21 cellular contexts compared by ENCODE assay signal in genomic region chr2:41913311-41913710, GRCh38.
DNase-seq lines count a peak whose midpoint lies in the region; ATAC-seq, FAIRE-seq and TF ChIP-seq lines count a peak whose summit lies in the region.
"Had no signal": no experiment of that assay in that cellular context is flagged by ENCODE, and none has a peak within 500 bp of the region (broad histone marks: within the 10 kb centered on the region; RNA-seq: fewer than 3 reads in every experiment).

No MANE protein-coding gene starts in this region.

- POLR2A ChIA-PET in HepG2 (lab: Yijun Ruan, JAX) (no interaction called here), A673 (lab: Charles Lee; ENCODE audit: low non-redundant PET) (no interaction called here), WTC11 (lab: Charles Lee) (no interaction called here)

- in situ Hi-C loops in HepG2 (cut with HindIII; ENCODE audit: extremely low pct_ligation_motif_present, low pct_unique_long_range_greater_than_20kb): no loop called here

- no peak overlapping the region for H2AFZ ChIP-seq in HepG2 (ENCODE audit: low read length)
- H2AFZ ChIP-seq: PC-9 had no signal

- H3K27me3 ChIP-seq in HepG2 (ENCODE audit: control insufficient read depth in 1 of 2, insufficient read depth in 2 of 2, low read length in 2 of 2) (no peaks in the 10 kb centered on the region), right lobe of liver (no peaks in the 10 kb centered on the region), left ventricle myocardium inferior (ENCODE audit: low read depth) (no peaks in the 10 kb centered on the region), rectal smooth muscle tissue (ENCODE audit: control insufficient read depth, insufficient read depth, low read length) (no peaks in the 10 kb centered on the region), A673 (replicated peaks; ENCODE audit: insufficient read depth, low read depth, low read length, poor library complexity) (no peaks in the 10 kb centered on the region), lower lobe of right lung (ENCODE audit: low read depth) (no peaks in the 10 kb centered on the region)

- TF ChIP-seq POLR2A in HepG2 (IDR thresholded peaks at IDR 0.05; ENCODE audit: insufficient read depth in 1 of 2, low read depth in 2 of 2, low read length in 2 of 2): no peak
- TF ChIP-seq POLR2A in right lobe of liver (IDR thresholded peaks at IDR 0.05): no peak

- no peaks in the 10 kb centered on the region for H3K4me1 ChIP-seq in HepG2 (ENCODE audit: insufficient read depth, low read length)
- H3K4me1 ChIP-seq in right lobe of liver: peaks cover 0 to 52% (median 11%) of the 10 kb centered on the region in 4 donors
- H3K4me1 ChIP-seq in left ventricle myocardium inferior: peaks cover 15% of the 10 kb centered on the region
- H3K4me1 ChIP-seq in rectal smooth muscle tissue (ENCODE audit: control insufficient read depth, insufficient read depth, low read length): peaks cover 13% of the 10 kb centered on the region
- no peaks in the 10 kb centered on the region for H3K4me1 ChIP-seq in A673 (ENCODE audit: insufficient read depth, low read length, poor library complexity, severe bottlenecking)
- H3K4me1 ChIP-seq in lower lobe of right lung: no peaks in the 10 kb centered on the region

- FAIRE-seq in HepG2 (lab: Jason Lieb, UNC): no peak

- H3K36me3 ChIP-seq in HepG2 (replicated peaks in 1 of 2; ENCODE audit: control insufficient read depth in 1 of 2, insufficient read depth in 2 of 2, low read length in 2 of 2) (no peaks in the 10 kb centered on the region), right lobe of liver (no peaks in the 10 kb centered on the region), left ventricle myocardium inferior (no peaks in the 10 kb centered on the region), rectal smooth muscle tissue (ENCODE audit: control insufficient read depth, insufficient read depth, low read length) (no peaks in the 10 kb centered on the region), A673 (ENCODE audit: insufficient read depth, low read length, poor library complexity, severe bottlenecking) (no peaks in the 10 kb centered on the region), lower lobe of right lung (no peaks in the 10 kb centered on the region)

- TF ChIP-seq EP300 in HepG2 (IDR thresholded peaks at IDR 0.05; ENCODE audit: low read depth in 2 of 2, low read length in 2 of 2): no peak
- no peak for TF ChIP-seq EP300 in HepG2 (CRISPR knock-in tag; IDR thresholded peaks at IDR 0.05; ENCODE audit: borderline replicate concordance)

- H3K4me1 Mint-ChIP-seq in WTC11: peaks cover 4% of the 10 kb centered on the region; the same call in 1 of the 2 replicates

- H3K9me3 ChIP-seq in HepG2 (ENCODE audit: low read length) (no peaks in the 10 kb centered on the region), right lobe of liver (no peaks in the 10 kb centered on the region), left ventricle myocardium inferior (replicated peaks) (no peaks in the 10 kb centered on the region), A673 (ENCODE audit: low read depth, low read length, poor library complexity, severe bottlenecking) (no peaks in the 10 kb centered on the region), lower lobe of right lung (no peaks in the 10 kb centered on the region)

- TF ChIP-seq RAD21 in HepG2 (CRISPR knock-in tag; IDR thresholded peaks at IDR 0.05): no peak

- BruUV-seq in HepG2 (replicated peaks; lab: Mats Ljungman, UMichigan) (no TSS peak), A673 (replicated peaks; lab: Mats Ljungman, UMichigan) (no TSS peak)

- H3K27ac Mint-ChIP-seq in WTC11: no peak overlapping the region

- no peaks in the 10 kb centered on the region for H3K36me3 Mint-ChIP-seq in WTC11

- intact Hi-C loops in HepG2 (cut with micrococcal nuclease; ENCODE audit: unreplicated experiment): no loop called here
- intact Hi-C loops in right lobe of liver (cut with DNase I): no loop called here
- intact Hi-C loops in left ventricle myocardium inferior (cut with micrococcal nuclease): no loop called here
- intact Hi-C loops in A673 (cut with micrococcal nuclease; ENCODE audit: unreplicated experiment): no loop called here
- intact Hi-C loops in lower lobe of right lung (cut with DNase I): no loop called here

- H3K4me3 Mint-ChIP-seq in WTC11: no peak overlapping the region

- no peak overlapping the region for H3K4me3 ChIP-seq in HepG2 (replicated peaks in 1 of 3; ENCODE audit: insufficient read depth in 1 of 3, low read depth in 2 of 3, low read length in 3 of 3)
- no peak overlapping the region for H3K4me3 ChIP-seq in right lobe of liver
- no peak overlapping the region for H3K4me3 ChIP-seq in left ventricle myocardium inferior
- no peak overlapping the region for H3K4me3 ChIP-seq in rectal smooth muscle tissue (ENCODE audit: low read length)
- H3K4me3 ChIP-seq in A673 (ENCODE audit: low read depth, low read length, poor library complexity, severe bottlenecking): no peak overlapping the region
- no peak overlapping the region for H3K4me3 ChIP-seq in lower lobe of right lung
- H3K4me3 ChIP-seq: PC-9 had no signal

- WGBS in HepG2 (ENCODE audit: low lambda C conversion rate): 65% methylated on average over 8 of the region's 8 CpGs
- WGBS in right lobe of liver (ENCODE audit: insufficient coverage, low coverage, low lambda C conversion rate, missing lambda C conversion rate): 78% methylated on average over 8 of the region's 8 CpGs

- H3K27ac ChIP-seq in HepG2 (ENCODE audit: extremely low read length, insufficient read depth, low read length) (no peak overlapping the region), right lobe of liver (peak overlapping the region in 1 of 3 donors; percentile 29), left ventricle myocardium inferior (replicated peaks) (peak overlapping the region; percentile 69), rectal smooth muscle tissue (ENCODE audit: low read depth, low read length) (peak overlapping the region; percentile 24), A673 (ENCODE audit: low read depth, low read length, poor library complexity, severe bottlenecking) (no peak overlapping the region), lower lobe of right lung (no peak overlapping the region)
- H3K27ac ChIP-seq: C4-2B, PC-9 had no signal

- no peaks in the 10 kb centered on the region for H3K79me2 ChIP-seq in HepG2 (ENCODE audit: insufficient read depth, low read length)

- 0 out of 2 replicates have a peak, but pooled peaks cover under 1% of the 10 kb centered on the region for H3K27me3 Mint-ChIP-seq in WTC11 (ENCODE audit: low read depth)

- H3K4me2 ChIP-seq in HepG2 (ENCODE audit: low read depth, low read length): no peak overlapping the region
- H3K4me2 ChIP-seq: PC-9 had no signal

- no peaks in the 10 kb centered on the region for H4K20me1 ChIP-seq in HepG2 (ENCODE audit: insufficient read depth, low read length)

- ATAC-seq in HepG2: no peak
- no peak for ATAC-seq in right lobe of liver
- ATAC-seq in WTC11: no peak
- no peak for ATAC-seq in lower lobe of right lung

- CTCF ChIA-PET in HepG2 (lab: Yijun Ruan, JAX; ENCODE audit: low intra/inter-chr PET ratio, low total read pairs): no interaction called here
- CTCF ChIA-PET in A673 (lab: Charles Lee): no interaction called here
- CTCF ChIA-PET in WTC11 (lab: Charles Lee): no interaction called here

- TF ChIP-seq CTCF in HepG2 (CRISPR knock-in tag; IDR thresholded peaks at IDR 0.05) (no peak), right lobe of liver (IDR thresholded peaks at IDR 0.05) (no peak), left ventricle myocardium inferior (IDR thresholded peaks at IDR 0.05; ENCODE audit: borderline replicate concordance) (no peak), A673 (conservative IDR thresholded peaks at IDR 0.05; ENCODE audit: low read depth, low read length) (no peak), WTC11 (IDR thresholded peaks at IDR 0.05) (no peak), lower lobe of right lung (IDR thresholded peaks at IDR 0.05) (no peak)

- DNase-seq in HepG2 (ENCODE audit: low spot score): no peak
- no peak for DNase-seq in right lobe of liver
- no peak for DNase-seq in left ventricle myocardium inferior
- no peak for DNase-seq in A673 (ENCODE audit: low spot score)
- DNase-seq in WTC11 (ENCODE audit: low spot score): no peak
- no peak for DNase-seq in cerebellar cortex (ENCODE audit: low spot score)
- no peak for DNase-seq in lower lobe of right lung
- DNase-seq: DMS53, GDM1, MM.1S, NCI-H1048, NCI-H1436, NCI-H2029, NCI-H2227 treated with DMSO at 0.1 percent for 48 hours, NCI-H510A treated with DMSO at 0.1 percent for 48 hours, NCI-H748 treated with DMSO at 0.1 percent for 48 hours, PC-9, RPMI8226, SIG-M5 had no signal

- H3K9me3 Mint-ChIP-seq in WTC11: no peaks in the 10 kb centered on the region

- H3K9ac ChIP-seq in HepG2 (ENCODE audit: insufficient read depth, low read depth, low read length): no peak overlapping the region
- H3K9ac ChIP-seq in rectal smooth muscle tissue (ENCODE audit: low read length): no peak overlapping the region

TF ChIP-seq in HepG2, 621 proteins besides CTCF, POLR2A, EP300 and RAD21:
- TF ChIP-seq ATF5 (CRISPR knock-in tag; IDR thresholded peaks at IDR 0.05; ENCODE audit: low read depth) (no peak), CEBPB (IDR thresholded peaks at IDR 0.05; ENCODE audit: borderline replicate concordance, low read depth, low read length) (peak; percentile 89)
TF ChIP-seq in HepG2: peak in this region for 1.

TF ChIP-seq in WTC11, 78 proteins besides CTCF, POLR2A, EP300 and RAD21 (continues in another document):
- no peak for TF ChIP-seq ATF2 (CRISPR knock-in tag; IDR thresholded peaks at IDR 0.05; ENCODE audit: borderline replicate concordance, low read depth)
- TF ChIP-seq USF1 (CRISPR knock-in tag; IDR thresholded peaks at IDR 0.05): no peak
- no peak for TF ChIP-seq HMGA2 (CRISPR knock-in tag; IDR thresholded peaks at IDR 0.05)
- TF ChIP-seq SP1 (CRISPR knock-in tag; conservative IDR thresholded peaks at IDR 0.05): no peak
- TF ChIP-seq IRF2 (CRISPR knock-in tag; IDR thresholded peaks at IDR 0.05; ENCODE audit: borderline replicate concordance, low read depth): no peak
- TF ChIP-seq JUN (CRISPR knock-in tag; IDR thresholded peaks at IDR 0.05): no peak

Comparison
In these comparisons a context has a peak if more than half of its experiments do, and no peak if none do; other contexts are left out.
1. H3K27ac ChIP-seq: peak in left ventricle myocardium inferior (single experiment) and rectal smooth muscle tissue (single experiment); none in HepG2 (single experiment), A673 (single experiment) and lower lobe of right lung (single experiment).